Comparison of ENCODE assay signal across 8 cellular contexts in genomic region chr7:134890246-134891240, GRCh38.
DNase-seq lines count a peak whose midpoint lies in the region; ATAC-seq and TF ChIP-seq lines count a peak whose summit lies in the region.

No MANE protein-coding gene starts in this region.

- peak overlapping the region; percentile 78 for H3K23ac ChIP-seq in IMR-90 (ENCODE audit: low read depth, low read length)

- H3K9ac ChIP-seq in IMR-90 (ENCODE audit: low read depth, low read length): no peak overlapping the region

- no peak overlapping the region for H4K5ac ChIP-seq in IMR-90 (ENCODE audit: low read depth, low read length)

- H2BK20ac ChIP-seq in IMR-90 (ENCODE audit: low read depth, low read length): no peak overlapping the region

- peaks cover 38% of the 10 kb centered on the region for H3K9me1 ChIP-seq in IMR-90 (ENCODE audit: insufficient read depth, low read length)

- peak overlapping the region; percentile 45; the same call in 1 of the 2 replicates for H2AK5ac ChIP-seq in IMR-90 (ENCODE audit: low read depth, low read length)

- H3K18ac ChIP-seq in IMR-90 (ENCODE audit: low read depth, low read length): no peak overlapping the region

- H3K14ac ChIP-seq in IMR-90 (replicated peaks; ENCODE audit: low read depth, low read length): peak overlapping the region; percentile 65

- intact Hi-C loops in IMR-90 (cut with micrococcal nuclease): loop anchor here (5.0 kb wide), 1 partner anchor 63 kb away; no protein-coding TSS in a partner anchor
- intact Hi-C loops in stomach (cut with DNase I; ENCODE audit: low total_unique reads): no loop called here

- H3K4me3 ChIP-seq in IMR-90 (ENCODE audit: insufficient read depth, low read depth, low read length): no peak overlapping the region
- peak overlapping the region; percentile 32 to 45 (median 41) for H3K4me3 ChIP-seq in stomach
- H3K4me3 ChIP-seq in effector memory CD4-positive, alpha-beta T cell (ENCODE audit: insufficient read depth, low read depth, low read length, poor library complexity, severe bottlenecking): no peak overlapping the region

- H3K9me3 ChIP-seq in IMR-90 (ENCODE audit: control insufficient read depth, insufficient read depth, low read length): no peaks in the 10 kb centered on the region
- peaks cover 0 to 3% (median under 1%) of the 10 kb centered on the region in 4 donors for H3K9me3 ChIP-seq in stomach
- H3K9me3 ChIP-seq in effector memory CD4-positive, alpha-beta T cell (ENCODE audit: control insufficient read depth, low read length): no peaks in the 10 kb centered on the region

- BruUV-seq in IMR-90 (replicated peaks; lab: Mats Ljungman, UMichigan): no TSS peak

- POLR2A ChIA-PET in IMR-90 (lab: Charles Lee; ENCODE audit: unreplicated experiment): no interaction called here

- DNase-seq in IMR-90 (peak; percentile 57), amniotic epithelial cell (ENCODE audit: low read depth) (peak; percentile 87), hypothalamus (lab: John Stamatoyannopoulos, UW) (peak in 33 of 51 donors; percentile 10 to 83 (median 25)), stomach (no peak), KBM-7 (no peak)
- DNase-seq in stimulated activated naive CD4-positive, alpha-beta T cell (lab: John Stamatoyannopoulos, UW): no peak
- no peak for DNase-seq in effector memory CD4-positive, alpha-beta T cell
- no peak for DNase-seq in activated CD4-positive, alpha-beta T cell treated with anti-CD3 and anti-CD28 coated beads, Interleukin-2, amount 50 U/mL, for 48 hours

- peaks cover 41 to 85% of the 10 kb centered on the region in 2 experiments for H3K79me1 ChIP-seq in IMR-90 (ENCODE audit: low read depth in 1 of 2, low read length in 2 of 2)

- dilution Hi-C loops in IMR-90 (cut with HindIII; ENCODE audit: low sequenced_read_pairs, unreplicated experiment): no loop called here

- CTCF ChIA-PET in IMR-90 (lab: Yijun Ruan, JAX): no interaction called here

- H3K4me1 ChIP-seq in IMR-90 (ENCODE audit: control insufficient read depth, insufficient read depth, low read length) (peaks cover 32% of the 10 kb centered on the region), stomach (peaks cover 4 to 60% (median 34%) of the 10 kb centered on the region in 4 donors)
- no peaks in the 10 kb centered on the region for H3K4me1 ChIP-seq in effector memory CD4-positive, alpha-beta T cell (ENCODE audit: control insufficient read depth, insufficient read depth, low read length, poor library complexity, severe bottlenecking)

- peaks cover 85% of the 10 kb centered on the region for H4K20me1 ChIP-seq in IMR-90 (ENCODE audit: insufficient read depth, low read length)

- peak overlapping the region; percentile 37 for H2BK5ac ChIP-seq in IMR-90 (ENCODE audit: low read depth, low read length, poor library complexity, severe bottlenecking)

- H4K8ac ChIP-seq in IMR-90 (ENCODE audit: low read depth in 2 of 2, low read length in 2 of 2): no peak overlapping the region

- no peak overlapping the region for H3K56ac ChIP-seq in IMR-90 (ENCODE audit: extremely low read depth, insufficient read depth, low read length)

- peaks cover 19% of the 10 kb centered on the region for H3K36me3 ChIP-seq in IMR-90 (ENCODE audit: control insufficient read depth, insufficient read depth, low read length)
- no peaks in the 10 kb centered on the region for H3K36me3 ChIP-seq in stomach
- no peaks in the 10 kb centered on the region for H3K36me3 ChIP-seq in effector memory CD4-positive, alpha-beta T cell (ENCODE audit: control insufficient read depth, insufficient read depth, low read length)

- TF ChIP-seq CTCF in IMR-90 (conservative IDR thresholded peaks at IDR 0.05; ENCODE audit: low read depth, low read length) (no peak), stomach (IDR thresholded peaks at IDR 0.05) (no peak)

- H3K27ac ChIP-seq in IMR-90 (ENCODE audit: insufficient read depth, low read length): peak overlapping the region; percentile 36; the same call in 1 of the 2 replicates
- peak overlapping the region in 4 of 5 donors; percentile 62 to 85 (median 80) for H3K27ac ChIP-seq in stomach
- no peak overlapping the region for H3K27ac ChIP-seq in effector memory CD4-positive, alpha-beta T cell (ENCODE audit: insufficient read depth, low read length, poor library complexity, severe bottlenecking)

- H3K27me3 ChIP-seq in IMR-90 (ENCODE audit: control insufficient read depth, insufficient read depth, low read length) (no peaks in the 10 kb centered on the region), stomach (no peaks in the 10 kb centered on the region)
- no peaks in the 10 kb centered on the region for H3K27me3 ChIP-seq in effector memory CD4-positive, alpha-beta T cell (replicated peaks; ENCODE audit: control insufficient read depth, insufficient read depth, low read length, poor library complexity, severe bottlenecking)

- 0 out of 2 replicates have a peak overlapping the region, but pooled peaks have one; percentile 2 for H4K91ac ChIP-seq in IMR-90 (ENCODE audit: insufficient read depth, low read depth, low read length)

- 20% methylated on average over 1 of the region's 10 CpGs; no CpG with 5 or more reads in 1 of the 2 experiments for WGBS in IMR-90 (ENCODE audit: extremely low coverage in 2 of 2, insufficient read length in 1 of 2), 2 experiments
- 74 to 84% (median 77%) methylated on average over 9 to 10 of the region's 10 CpGs for WGBS in stomach, 5 donors

- no peak overlapping the region for H2AFZ ChIP-seq in IMR-90 (replicated peaks; ENCODE audit: low read length, poor library complexity)

- TF ChIP-seq POLR2A in IMR-90 (IDR thresholded peaks at IDR 0.05; ENCODE audit: low read depth, low read length) (no peak), stomach (IDR thresholded peaks at IDR 0.05) (no peak)

- no peak for TF ChIP-seq RAD21 in IMR-90 (IDR thresholded peaks at IDR 0.05; ENCODE audit: low read length)

- no peak for ATAC-seq in IMR-90 (ENCODE audit: low read depth)

- H2BK120ac ChIP-seq in IMR-90 (ENCODE audit: low read depth, low read length): peak overlapping the region; percentile 11; the same call in 1 of the 2 replicates

- peak overlapping the region; percentile 58 for H3K4me2 ChIP-seq in IMR-90 (ENCODE audit: low read depth, low read length)

- in situ Hi-C loops in IMR-90 (cut with MboI; ENCODE audit: low sequenced_read_pairs): no loop called here
- in situ Hi-C loops in KBM-7 (cut with MboI; ENCODE audit: low pct_unique_long_range_greater_than_20kb, low sequenced_read_pairs): no loop called here

- no peak for TF ChIP-seq EP300 in stomach (IDR thresholded peaks at IDR 0.05)

- peak overlapping the region; percentile 2 for H2AK9ac ChIP-seq in IMR-90 (replicated peaks; ENCODE audit: low read depth, low read length, poor library complexity)

- H2BK15ac ChIP-seq in IMR-90 (ENCODE audit: low read depth, low read length): no peak overlapping the region; the same call in 2 of the 3 replicates

- H3K4ac ChIP-seq in IMR-90 (ENCODE audit: low read depth, low read length): peak overlapping the region; percentile 46; the same call in 1 of the 2 replicates

TF ChIP-seq in IMR-90, 13 proteins besides CTCF, POLR2A, EP300 and RAD21:
- no peak for TF ChIP-seq RCOR1 (IDR thresholded peaks at IDR 0.05; ENCODE audit: insufficient replicate concordance, low read length)
- TF ChIP-seq CEBPB (IDR thresholded peaks at IDR 0.05; ENCODE audit: low read depth, low read length): 0 out of 2 replicates have a peak, but pooled peaks have one; percentile 10
- peak; percentile 46; the same call in 1 of the 2 replicates for TF ChIP-seq MAZ (IDR thresholded peaks at IDR 0.05; ENCODE audit: borderline replicate concordance, low read depth, low read length)

Comparison
In these comparisons a context has a peak if more than half of its experiments do, and no peak if none do; other contexts are left out.
1. DNase-seq: peak in IMR-90 (single experiment), amniotic epithelial cell (single experiment) and hypothalamus (33 of 51); none in stomach (single experiment), stimulated activated naive CD4-positive, alpha-beta T cell (0 of 6), effector memory CD4-positive, alpha-beta T cell (0 of 3), KBM-7 (single experiment) and activated CD4-positive, alpha-beta T cell treated with anti-CD3 and anti-CD28 coated beads, Interleukin-2, amount 50 U/mL, for 48 hours (0 of 2).
2. H3K4me3 ChIP-seq: peak in stomach (4 of 4); none in IMR-90 (single experiment) and effector memory CD4-positive, alpha-beta T cell (single experiment).